ENCODE assay signal across 1 cellular context in the genomic region with DNA sequence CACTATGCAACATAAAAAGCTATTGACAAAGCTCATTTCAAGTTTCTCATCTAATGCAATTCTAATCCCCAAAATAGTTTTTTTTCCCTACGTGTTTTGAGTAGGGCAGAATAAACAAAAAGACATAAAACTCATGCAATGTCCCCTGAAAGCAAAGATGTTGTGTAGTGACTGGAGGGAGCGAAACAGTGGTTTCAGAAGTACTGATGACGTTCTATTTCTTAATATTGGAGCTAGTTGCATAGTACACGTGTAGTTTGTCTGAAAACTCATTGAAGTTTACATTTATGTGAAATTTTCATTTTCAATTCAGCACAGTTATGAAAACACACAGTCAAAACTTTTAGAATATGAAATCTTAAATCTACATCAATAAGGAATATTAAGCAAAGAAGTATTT.
TF ChIP-seq lines count a peak whose summit lies in the region.

No MANE protein-coding gene starts in this region.

TF ChIP-seq in GM12878, 131 proteins besides CTCF, POLR2A, EP300 and RAD21:
- TF ChIP-seq, protein P1, sequence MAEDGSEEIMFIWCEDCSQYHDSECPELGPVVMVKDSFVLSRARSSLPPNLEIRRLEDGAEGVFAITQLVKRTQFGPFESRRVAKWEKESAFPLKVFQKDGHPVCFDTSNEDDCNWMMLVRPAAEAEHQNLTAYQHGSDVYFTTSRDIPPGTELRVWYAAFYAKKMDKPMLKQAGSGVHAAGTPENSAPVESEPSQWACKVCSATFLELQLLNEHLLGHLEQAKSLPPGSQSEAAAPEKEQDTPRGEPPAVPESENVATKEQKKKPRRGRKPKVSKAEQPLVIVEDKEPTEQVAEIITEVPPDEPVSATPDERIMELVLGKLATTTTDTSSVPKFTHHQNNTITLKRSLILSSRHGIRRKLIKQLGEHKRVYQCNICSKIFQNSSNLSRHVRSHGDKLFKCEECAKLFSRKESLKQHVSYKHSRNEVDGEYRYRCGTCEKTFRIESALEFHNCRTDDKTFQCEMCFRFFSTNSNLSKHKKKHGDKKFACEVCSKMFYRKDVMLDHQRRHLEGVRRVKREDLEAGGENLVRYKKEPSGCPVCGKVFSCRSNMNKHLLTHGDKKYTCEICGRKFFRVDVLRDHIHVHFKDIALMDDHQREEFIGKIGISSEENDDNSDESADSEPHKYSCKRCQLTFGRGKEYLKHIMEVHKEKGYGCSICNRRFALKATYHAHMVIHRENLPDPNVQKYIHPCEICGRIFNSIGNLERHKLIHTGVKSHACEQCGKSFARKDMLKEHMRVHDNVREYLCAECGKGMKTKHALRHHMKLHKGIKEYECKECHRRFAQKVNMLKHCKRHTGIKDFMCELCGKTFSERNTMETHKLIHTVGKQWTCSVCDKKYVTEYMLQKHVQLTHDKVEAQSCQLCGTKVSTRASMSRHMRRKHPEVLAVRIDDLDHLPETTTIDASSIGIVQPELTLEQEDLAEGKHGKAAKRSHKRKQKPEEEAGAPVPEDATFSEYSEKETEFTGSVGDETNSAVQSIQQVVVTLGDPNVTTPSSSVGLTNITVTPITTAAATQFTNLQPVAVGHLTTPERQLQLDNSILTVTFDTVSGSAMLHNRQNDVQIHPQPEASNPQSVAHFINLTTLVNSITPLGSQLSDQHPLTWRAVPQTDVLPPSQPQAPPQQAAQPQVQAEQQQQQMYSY (CRISPR knock-in tag; IDR thresholded peaks at IDR 0.05) = no peak
- peak; percentile 44; the same call in 1 of the 2 replicates for TF ChIP-seq CREM (IDR thresholded peaks at IDR 0.05; ENCODE audit: low read depth)
- peak; percentile 55; the same call in 1 of the 2 replicates for TF ChIP-seq CREB1 (IDR thresholded peaks at IDR 0.05; ENCODE audit: low read depth)
